34 cellular contexts compared by ENCODE assay signal in genomic region chr12:92695056-92695455, GRCh38. TPM values are rescaled to one million over a fixed set of nuclear protein-coding genes. Genes with fewer than 3 reads are reported as not detected.
"Had no signal": no experiment of that assay in that cellular context is flagged by ENCODE, and none has a peak within 500 bp of the region (broad histone marks: within the 10 kb centered on the region; RNA-seq: fewer than 3 reads in every experiment).

No MANE protein-coding gene starts in this region.

- H3K9me3 ChIP-seq: ascending aorta, breast epithelium, colonic mucosa, esophagus squamous epithelium, gastroesophageal sphincter had no signal

- H3K27me3 ChIP-seq: ascending aorta, breast epithelium, cardiac muscle cell, colonic mucosa, esophagus squamous epithelium, gastroesophageal sphincter, heart right ventricle, hepatocyte had no signal

- H3K36me3 ChIP-seq: ascending aorta, breast epithelium, cardiac muscle cell, colonic mucosa, esophagus squamous epithelium, gastroesophageal sphincter, heart right ventricle had no signal

- H3K27ac ChIP-seq: ascending aorta, breast epithelium, cardiac muscle cell, colonic mucosa, epithelial cell of prostate, esophagus squamous epithelium, gastroesophageal sphincter, heart right ventricle, hepatocyte had no signal

- DNase-seq: activated CD4-positive, alpha-beta memory T cell treated with anti-CD3 and anti-CD28 coated beads for 36 hours; activated CD4-positive, alpha-beta T cell treated with anti-CD3 and anti-CD28 coated beads for 36 hours; activated CD4-positive, alpha-beta T cell treated with anti-CD3 and anti-CD28 coated beads, Interleukin-2, amount 10 ng/mL, durations not matched to agents 24 days and 14 days; activated CD4-positive, CD25-positive, alpha-beta regulatory T cell; activated CD4-positive, CD25-positive, alpha-beta regulatory T cell treated with anti-CD3 and anti-CD28 coated beads, Interleukin-2, amount 50 U/mL, for 72 hours; activated CD8-positive, alpha-beta memory T cell treated with anti-CD3 and anti-CD28 coated beads, Interleukin-2, amount 10 ng/mL, durations not matched to agents 7 days and 5 days; activated CD8-positive, alpha-beta memory T cell treated with anti-CD3 and anti-CD28 coated beads, Interleukin-2, amount 50 U/mL, for 4 hours; activated CD8-positive, alpha-beta T cell treated with anti-CD3 and anti-CD28 coated beads, Interleukin-2, amount 10 ng/mL, durations not matched to agents 7 days and 5 days; activated effector memory CD4-positive, alpha-beta T cell treated with anti-CD3 and anti-CD28 coated beads, Interleukin-2, amount 50 U/mL, for 16 hours; activated naive CD4-positive, alpha-beta T cell treated with anti-CD3 and anti-CD28 coated beads for 36 hours; activated naive CD8-positive, alpha-beta T cell treated with anti-CD3 and anti-CD28 coated beads, Interleukin-2, amount 10 ng/mL, durations not matched to agents 7 days and 5 days; activated T-cell treated with anti-CD3 and anti-CD28 coated beads, Interleukin-2, amount 50 U/mL, for 1 hour; activated T-cell treated with anti-CD3 and anti-CD28 coated beads, Interleukin-2, amount 50 U/mL, for 48 hours; central memory CD4-positive, alpha-beta T cell; colonic mucosa; effector CD8-positive, alpha-beta T cell; esophagus squamous epithelium; foreskin melanocyte; heart right ventricle had no signal

- H3K4me1 ChIP-seq: ascending aorta, breast epithelium, colonic mucosa, gastroesophageal sphincter had no signal

- H3K4me3 ChIP-seq: ascending aorta, breast epithelium, cardiac muscle cell, colonic mucosa, esophagus squamous epithelium, gastroesophageal sphincter, heart right ventricle, hepatocyte had no signal

RNA-seq across cellular contexts. Expression of gene PLEKHG7, which starts 7.7 kb away (rescaled TPM):
- total RNA-seq: activated CD4-positive, alpha-beta memory T cell treated with anti-CD3 and anti-CD28 coated beads for 36 hours; activated CD4-positive, alpha-beta T cell treated with anti-CD3 and anti-CD28 coated beads for 36 hours; activated CD4-positive, alpha-beta T cell treated with anti-CD3 and anti-CD28 coated beads, Interleukin-2, amount 10 ng/mL, durations not matched to agents 24 days and 14 days; activated CD8-positive, alpha-beta memory T cell treated with anti-CD3 and anti-CD28 coated beads for 36 hours; activated CD8-positive, alpha-beta memory T cell treated with anti-CD3 and anti-CD28 coated beads, Interleukin-2, amount 10 ng/mL, durations not matched to agents 7 days and 5 days; activated CD8-positive, alpha-beta T cell treated with anti-CD3 and anti-CD28 coated beads, Interleukin-2, amount 10 ng/mL, durations not matched to agents 7 days and 5 days; activated naive CD4-positive, alpha-beta T cell treated with anti-CD3 and anti-CD28 coated beads for 36 hours; activated naive CD4-positive, alpha-beta T cell treated with anti-CD3 and anti-CD28 coated beads, Interleukin-2, amount 50 U/mL, for 72 hours; activated naive CD8-positive, alpha-beta T cell treated with anti-CD3 and anti-CD28 coated beads, Interleukin-2, amount 10 ng/mL, durations not matched to agents 7 days and 5 days; activated T-helper 1 cell treated with anti-CD3 and anti-CD28 coated beads, Interleukin-12 subunit alpha, Interleukin-12 subunit beta, Interleukin-2, Interleukin-4 antibody, amounts not matched to agents 30 ng/mL and 10 ng/mL and 1 ng/mL, durations not matched to agents 14 hours and 24 hours and 36 hours; activated T-helper 2 cell treated with anti-CD3 and anti-CD28 coated beads, Interferon-gamma antibody, Interleukin-2, Interleukin-4, amounts not matched to agents 10 μg/mL and 5 μg/mL and 100 μg/mL, durations not matched to agents 14 hours and 24 hours and 36 hours; ascending aorta; cardiac muscle cell; dermis microvascular lymphatic vessel endothelial cell; endothelial cell of umbilical vein; esophagus squamous epithelium; fibroblast of lung; fibroblast of villous mesenchyme; gastroesophageal sphincter; glomerular endothelial cell; heart right ventricle had no signal
